In the genomic region with DNA sequence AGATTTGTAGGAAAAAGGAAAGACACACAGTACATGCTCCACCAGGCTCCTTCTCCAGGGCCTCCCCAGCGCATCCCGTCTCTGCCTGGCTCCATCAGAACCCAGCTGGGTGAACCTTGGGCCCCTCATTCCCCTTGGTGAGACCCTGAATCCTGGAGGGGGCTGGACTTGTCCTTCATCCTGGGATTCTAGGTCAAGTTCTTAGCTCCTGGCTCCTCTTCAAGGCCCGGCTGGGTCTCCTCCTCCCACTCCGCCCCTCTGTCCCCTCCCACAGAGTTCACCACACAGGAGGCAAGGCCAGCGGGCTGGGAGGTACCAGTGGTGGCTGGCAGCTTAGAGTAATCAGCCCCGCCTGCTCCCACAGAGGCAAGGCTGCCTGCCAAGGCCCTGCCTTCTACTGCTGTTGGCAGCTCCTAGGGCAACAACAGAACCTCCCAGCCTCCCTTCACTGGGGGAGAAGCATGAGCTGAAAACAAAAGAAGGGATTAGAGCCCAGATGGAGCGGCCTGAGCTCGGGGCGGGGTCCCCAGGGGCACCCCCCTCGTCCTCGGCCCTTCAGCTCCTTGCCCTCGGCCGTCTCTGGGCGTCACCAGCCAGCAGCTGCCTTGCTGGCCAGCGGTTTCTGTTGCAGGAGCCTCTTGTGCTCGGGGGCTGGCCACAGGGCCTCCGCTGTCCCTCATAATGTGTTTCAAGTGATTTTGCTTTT, we compare ENCODE assay signal across 7 cellular contexts. TPM values are rescaled to one million over a fixed set of nuclear protein-coding genes. Genes with fewer than 3 reads are reported as not detected.
DNase-seq lines count a peak whose midpoint lies in the region; ATAC-seq and TF ChIP-seq lines count a peak whose summit lies in the region.

No MANE protein-coding gene starts in this region.

- H3K4me3 ChIP-seq in LNCaP clone FGC (ENCODE audit: low read depth, low read length) (no peak overlapping the region; the same call in 1 of the 2 replicates), lower leg skin (ENCODE audit: low read depth, poor library complexity, severe bottlenecking) (no peak overlapping the region)

- ATAC-seq in GM21619 (IDR thresholded peaks at IDR 0.05; ENCODE audit: unreplicated experiment) = no peak

- 3 to 8% methylated on average over 15 of the region's 17 CpGs for WGBS in lower leg skin, 2 donors

- intact Hi-C loops in lower leg skin (cut with DNase I; ENCODE audit: low total_unique reads) = no loop called here

- TF ChIP-seq POLR2A in lower leg skin (IDR thresholded peaks at IDR 0.05) = no peak

- DNase-seq in ELR (ENCODE audit: low read depth) (peak; percentile 34), LNCaP clone FGC (ENCODE audit: low read depth) (peak; percentile 99), SK-N-DZ (ENCODE audit: low spot score) (peak; percentile 75), dermis microvascular lymphatic vessel endothelial cell (ENCODE audit: low read depth in 2 of 2) (peak; percentile 56 to 88), lower leg skin (ENCODE audit: low spot score in 2 of 2) (peak; percentile 97 to 99), stromal cell of bone marrow (ENCODE audit: low read depth) (peak; percentile 92)

- TF ChIP-seq CTCF in LNCaP clone FGC (IDR thresholded peaks at IDR 0.05; ENCODE audit: control insufficient read depth, extremely low read depth, insufficient read depth) = no peak
- no peak for TF ChIP-seq CTCF in lower leg skin (IDR thresholded peaks at IDR 0.05)

RNA-seq across cellular contexts. Expression of a gene that starts 49.4 kb away (rescaled TPM):
- 629 and 652 TPM in 2 replicates for polyA plus RNA-seq in SK-N-DZ (2014; cell fraction: cytosol; rRNA removed)
- 256 and 362 TPM in 2 replicates for polyA plus RNA-seq in SK-N-DZ (2014; cell fraction: nucleus; rRNA removed)
- 190 and 213 TPM in 2 replicates for total RNA-seq in dermis microvascular lymphatic vessel endothelial cell
- 100 to 1,000 TPM in 2 of 4 donors, 10 to 100 TPM in 2; 62.7 to 175 (median 102) TPM for total RNA-seq in lower leg skin

Comparison
In these comparisons a context has a peak if more than half of its experiments do, and no peak if none do; other contexts are left out.
1. DNase-seq: peak in every context shown above with its lines; median percentile 99 in LNCaP clone FGC; 98 in lower leg skin; 92 in stromal cell of bone marrow; 75 in SK-N-DZ; 72 in dermis microvascular lymphatic vessel endothelial cell; 34 in ELR.